Comparison of ENCODE assay signal across 9 cellular contexts in the genomic region with DNA sequence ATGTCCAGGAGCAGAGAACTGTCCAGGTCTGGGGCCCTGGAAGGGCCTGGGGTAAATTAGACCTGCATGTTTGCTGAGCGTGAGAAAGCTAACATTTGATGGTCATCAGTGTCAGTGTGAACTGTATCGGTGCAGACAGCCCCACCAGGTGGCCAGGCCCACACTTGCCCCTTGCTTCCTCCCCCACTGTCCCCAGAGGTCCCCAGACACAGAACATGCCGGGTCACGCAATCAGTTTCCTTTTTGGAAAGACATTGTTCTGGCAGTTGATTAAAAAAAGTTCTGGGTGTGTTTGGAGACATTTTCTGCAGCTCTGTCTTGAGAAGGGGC. TPM values are rescaled to one million over a fixed set of nuclear protein-coding genes. Genes with fewer than 3 reads are reported as not detected.
DNase-seq lines count a peak whose midpoint lies in the region; ATAC-seq lines count a peak whose summit lies in the region.
"Had no signal": no experiment of that assay in that cellular context is flagged by ENCODE, and none has a peak within 500 bp of the region (broad histone marks: within the 10 kb centered on the region; RNA-seq: fewer than 3 reads in every experiment).

No MANE protein-coding gene starts in this region.

- H3K9me3 ChIP-seq in HUES64 (ENCODE audit: insufficient read depth, low read depth, low read length): no peaks in the 10 kb centered on the region
- H3K9me3 ChIP-seq: suprapubic skin had no signal

- peaks cover 27% of the 10 kb centered on the region for H3K4me1 Mint-ChIP-seq in activated T-helper 2 cell treated with anti-CD3 and anti-CD28 coated beads, Interferon-gamma antibody, Interleukin-2, Interleukin-4, amounts not matched to agents 10 μg/mL and 5 μg/mL and 100 μg/mL, durations not matched to agents 14 hours and 24 hours and 36 hours (ENCODE audit: low read depth)
- peaks cover 12 to 29% (median 14%) of the 10 kb centered on the region in 3 donors for H3K4me1 Mint-ChIP-seq in naive B cell

- peaks cover 8% of the 10 kb centered on the region for H3K36me3 Mint-ChIP-seq in activated T-helper 2 cell treated with anti-CD3 and anti-CD28 coated beads, Interferon-gamma antibody, Interleukin-2, Interleukin-4, amounts not matched to agents 10 μg/mL and 5 μg/mL and 100 μg/mL, durations not matched to agents 14 hours and 24 hours and 36 hours (ENCODE audit: low read depth)
- peaks cover 0 to 8% of the 10 kb centered on the region in 2 donors for H3K36me3 Mint-ChIP-seq in naive B cell

- peak; percentile 27 for DNase-seq in COLO668 (lab: John Stamatoyannopoulos, UW; ENCODE audit: unreplicated experiment)
- DNase-seq in activated T-helper 2 cell treated with anti-CD3 and anti-CD28 coated beads, Interferon-gamma antibody, Interleukin-2, Interleukin-4, amounts not matched to agents 10 μg/mL and 5 μg/mL and 100 μg/mL, durations not matched to agents 14 hours and 24 hours and 36 hours (ENCODE audit: low spot score): no peak
- no peak for DNase-seq in naive B cell
- no peak for DNase-seq in caudate nucleus (lab: John Stamatoyannopoulos, UW)

- peaks cover 51% of the 10 kb centered on the region for H3K27me3 ChIP-seq in HUES64 (ENCODE audit: insufficient read depth, low read length)

- intact Hi-C loops in activated T-helper 2 cell treated with anti-CD3 and anti-CD28 coated beads, Interferon-gamma antibody, Interleukin-2, Interleukin-4, amounts not matched to agents 10 μg/mL and 5 μg/mL and 100 μg/mL, durations not matched to agents 14 hours and 24 hours and 36 hours (cut with micrococcal nuclease): loop anchor here (2.0 kb wide), 1 partner anchor 45 kb away; no protein-coding TSS in a partner anchor

- peaks cover 13% of the 10 kb centered on the region for H3K27me3 Mint-ChIP-seq in activated T-helper 2 cell treated with anti-CD3 and anti-CD28 coated beads, Interferon-gamma antibody, Interleukin-2, Interleukin-4, amounts not matched to agents 10 μg/mL and 5 μg/mL and 100 μg/mL, durations not matched to agents 14 hours and 24 hours and 36 hours (ENCODE audit: low read depth)
- H3K27me3 Mint-ChIP-seq in naive B cell: peaks cover 36 to 64% (median 61%) of the 10 kb centered on the region in 3 donors

- no peak for ATAC-seq in naive B cell (ENCODE audit: low read depth in 2 of 2)
- no peak for ATAC-seq in GM21576 (IDR thresholded peaks at IDR 0.05; ENCODE audit: unreplicated experiment)
- ATAC-seq in GM18498 (IDR thresholded peaks at IDR 0.05; ENCODE audit: unreplicated experiment): no peak
- ATAC-seq in HG03521 (IDR thresholded peaks at IDR 0.05; ENCODE audit: unreplicated experiment): no peak

- WGBS in HUES64: 68% methylated on average over 4 of the region's 4 CpGs

- H3K4me3 ChIP-seq in HUES64 (ENCODE audit: low read length): peak overlapping the region; percentile 49; the same call in 1 of the 2 replicates

- H3K4me1 ChIP-seq in HUES64 (ENCODE audit: insufficient read depth, low read length): peaks cover 3% of the 10 kb centered on the region; the same call in 1 of the 2 replicates

- H3K9ac ChIP-seq in HUES64 (ENCODE audit: low read depth, low read length): no peak overlapping the region

- peak overlapping the region; percentile 69 for H3K4me3 Mint-ChIP-seq in activated T-helper 2 cell treated with anti-CD3 and anti-CD28 coated beads, Interferon-gamma antibody, Interleukin-2, Interleukin-4, amounts not matched to agents 10 μg/mL and 5 μg/mL and 100 μg/mL, durations not matched to agents 14 hours and 24 hours and 36 hours (ENCODE audit: low read depth)
- peak overlapping the region in 6 of 8 donors; percentile 15 to 87 (median 66) for H3K4me3 Mint-ChIP-seq in naive B cell

- no peak overlapping the region for H3K27ac Mint-ChIP-seq in activated T-helper 2 cell treated with anti-CD3 and anti-CD28 coated beads, Interferon-gamma antibody, Interleukin-2, Interleukin-4, amounts not matched to agents 10 μg/mL and 5 μg/mL and 100 μg/mL, durations not matched to agents 14 hours and 24 hours and 36 hours
- peak overlapping the region in 2 of 6 donors; percentile 36 to 52 for H3K27ac Mint-ChIP-seq in naive B cell

- no peaks in the 10 kb centered on the region for H3K9me3 Mint-ChIP-seq in activated T-helper 2 cell treated with anti-CD3 and anti-CD28 coated beads, Interferon-gamma antibody, Interleukin-2, Interleukin-4, amounts not matched to agents 10 μg/mL and 5 μg/mL and 100 μg/mL, durations not matched to agents 14 hours and 24 hours and 36 hours
- H3K9me3 Mint-ChIP-seq in naive B cell: peaks cover 0 to 1% (median 0%) of the 10 kb centered on the region in 7 donors

- no peak overlapping the region for H3K27ac ChIP-seq in HUES64 (ENCODE audit: low read depth, low read length)
- no peak overlapping the region for H3K27ac ChIP-seq in caudate nucleus (ENCODE audit: low read depth, low read length)
- H3K27ac ChIP-seq: suprapubic skin had no signal

- H3K36me3 ChIP-seq in HUES64 (ENCODE audit: insufficient read depth, low read length): no peaks in the 10 kb centered on the region
- H3K36me3 ChIP-seq: suprapubic skin had no signal

RNA-seq across cellular contexts. Expression of gene NKD2, which starts 1.5 kb away (rescaled TPM):
- polyA plus RNA-seq in HUES64 (2013, experiment 1 of 2): 8.2 TPM
- polyA plus RNA-seq in HUES64 (2013, experiment 2 of 2): 14.6 TPM
- total RNA-seq in activated T-helper 2 cell treated with anti-CD3 and anti-CD28 coated beads, Interferon-gamma antibody, Interleukin-2, Interleukin-4, amounts not matched to agents 10 μg/mL and 5 μg/mL and 100 μg/mL, durations not matched to agents 14 hours and 24 hours and 36 hours: 14.4 TPM in 2 replicates
- polyA plus RNA-seq in naive B cell (ENCODE audit: low read depth in 6 of 6): under 1 TPM in 1 of 6 donors, not detected in 5; 0.29 TPM
